In the genomic region with DNA sequence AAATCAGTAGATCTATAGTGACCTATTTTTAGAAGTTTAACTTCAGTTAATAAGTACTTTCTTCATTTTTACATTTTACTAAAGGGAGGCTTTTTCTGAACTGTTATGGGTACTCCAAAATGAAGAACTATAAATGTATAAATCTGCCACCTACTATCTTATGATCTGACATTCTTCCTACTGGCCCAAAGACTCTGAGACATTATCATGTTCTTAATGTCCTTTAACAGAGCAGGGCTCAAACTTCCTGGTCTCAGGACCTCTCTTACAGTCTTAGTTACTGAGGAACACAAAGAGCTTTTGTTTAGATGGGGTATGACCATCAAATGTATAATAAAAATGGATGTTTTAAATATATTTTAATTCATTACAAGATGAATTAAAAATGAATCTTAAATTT, we compare ENCODE assay signal across 18 cellular contexts. TPM values are rescaled to one million over a fixed set of nuclear protein-coding genes. Genes with fewer than 3 reads are reported as not detected.
DNase-seq lines count a peak whose midpoint lies in the region; ATAC-seq, FAIRE-seq and TF ChIP-seq lines count a peak whose summit lies in the region.
"Had no signal": no experiment of that assay in that cellular context is flagged by ENCODE, and none has a peak within 500 bp of the region (broad histone marks: within the 10 kb centered on the region; RNA-seq: fewer than 3 reads in every experiment).

No MANE protein-coding gene starts in this region.

- no peaks in the 10 kb centered on the region for H3K9me2 ChIP-seq in GM23338 (ENCODE audit: insufficient read depth)

- POLR2A ChIA-PET in GM12878 (lab: Charles Lee) = no interaction called here

- SMC1A ChIA-PET in GM12878 (lab: Charles Lee; ENCODE audit: uncharacterized antibody, unreplicated experiment) = interaction anchor here (2.0 kb wide), 1 partner anchor 34 kb away, joined by 5 read pairs; no protein-coding TSS in a partner anchor

- no peak for FAIRE-seq in GM12878 (lab: Jason Lieb, UNC)
- FAIRE-seq in GM12892 (lab: Jason Lieb, UNC) = no peak
- FAIRE-seq: HepG2, HTR-8/SVneo had no signal

- H3K4me1 Mint-ChIP-seq in mesothelial cell of epicardium = peaks cover 33% of the 10 kb centered on the region
- peaks cover 15% of the 10 kb centered on the region for H3K4me1 Mint-ChIP-seq in GM23338

- H3F3A ChIP-seq in GM23338 (replicated peaks; ENCODE audit: low read depth) = no peaks in the 10 kb centered on the region

- no peak overlapping the region for H3K9ac ChIP-seq in GM12878 (ENCODE audit: control insufficient read depth, insufficient read depth, low read length)
- H3K9ac ChIP-seq: BLaER1 treated with 17β-estradiol and CSF1 and Interleukin-3, amounts not matched to agents 10 nM and 100 nM had no signal

- ATAC-seq in GM12878 (peak; percentile 45), GM23338 (no peak)
- ATAC-seq: HepG2 had no signal

- CTCF ChIA-PET in GM12878 (lab: Yijun Ruan, JAX) = no interaction called here

- H2AFZ ChIP-seq in GM12878 (ENCODE audit: control insufficient read depth, low read depth, low read length) (no peak overlapping the region), GM23338 (no peak overlapping the region)

- H3K27me3 Mint-ChIP-seq in mesothelial cell of epicardium (ENCODE audit: low read depth) = no peaks in the 10 kb centered on the region
- H3K27me3 Mint-ChIP-seq in GM23338 (ENCODE audit: insufficient read depth, low read depth, poor library complexity) = peaks cover 3% of the 10 kb centered on the region
- H3K27me3 Mint-ChIP-seq: CD4-positive, CD25-positive, alpha-beta regulatory T cell had no signal

- no peak for TF ChIP-seq EP300 in GM12878 (IDR thresholded peaks at IDR 0.05; ENCODE audit: borderline replicate concordance in 1 of 2, control insufficient read depth in 1 of 2, low read depth in 2 of 2, low read length in 2 of 2)

- H3K4me1 ChIP-seq in cardiac muscle cell (ENCODE audit: low read depth) = peaks cover 6% of the 10 kb centered on the region
- H3K4me1 ChIP-seq in GM12878 (ENCODE audit: control insufficient read depth, insufficient read depth, low read length) = no peaks in the 10 kb centered on the region
- H3K4me1 ChIP-seq in GM23338 (ENCODE audit: insufficient read depth) = 0 out of 2 replicates have a peak, but pooled peaks cover 6% of the 10 kb centered on the region

- in situ Hi-C loops in SK-MEL-5 (cut with HindIII; ENCODE audit: low pct_unique_long_range_greater_than_20kb, low sequenced_read_pairs) = no loop called here
- in situ Hi-C loops in GM12878 (cut with MboI) = no loop called here

- no peak for TF ChIP-seq CTCF in cardiac muscle cell (IDR thresholded peaks at IDR 0.05; ENCODE audit: low read depth, low read length)
- no peak for TF ChIP-seq CTCF in GM12878 (IDR thresholded peaks at IDR 0.05 in 2 of 3, conservative IDR thresholded peaks at IDR 0.05 in 1 of 3; ENCODE audit: control insufficient read depth in 2 of 3, extremely low read depth in 1 of 3, insufficient read depth in 1 of 3, low read depth in 3 of 3, low read length in 3 of 3)
- no peak for TF ChIP-seq CTCF in mesothelial cell of epicardium (IDR thresholded peaks at IDR 0.05; ENCODE audit: unreplicated experiment)
- no peak for TF ChIP-seq CTCF in GM23338 (conservative IDR thresholded peaks at IDR 0.05; ENCODE audit: low read depth in 2 of 2)

- H3K4me3 ChIP-seq in cardiac muscle cell = no peak overlapping the region
- no peak overlapping the region for H3K4me3 ChIP-seq in GM12878
- no peak overlapping the region for H3K4me3 ChIP-seq in GM23338
- H3K4me3 ChIP-seq: BLaER1 treated with 17β-estradiol and CSF1 and Interleukin-3, amounts not matched to agents 10 nM and 100 nM had no signal

- TF ChIP-seq RAD21 in GM12878 (IDR thresholded peaks at IDR 0.05; ENCODE audit: insufficient read depth, low read depth, low read length) = no peak

- peak overlapping the region; percentile 15 for H3K27ac Mint-ChIP-seq in mesothelial cell of epicardium
- H3K27ac Mint-ChIP-seq in GM23338 = no peak overlapping the region
- H3K27ac Mint-ChIP-seq: HFFc6 had no signal

- no TSS peak for BruUV-seq in GM12878 (replicated peaks; lab: Mats Ljungman, UMichigan)

- H3K27ac ChIP-seq in cardiac muscle cell = peak overlapping the region; percentile 29
- H3K27ac ChIP-seq in GM12878 (ENCODE audit: control insufficient read depth, insufficient read depth) = no peak overlapping the region
- no peak overlapping the region for H3K27ac ChIP-seq in GM23338 (ENCODE audit: low read depth)
- H3K27ac ChIP-seq: BLaER1 treated with 17β-estradiol and CSF1 and Interleukin-3, amounts not matched to agents 10 nM and 100 nM had no signal

- H3K9me3 Mint-ChIP-seq in mesothelial cell of epicardium (peaks cover 13% of the 10 kb centered on the region), GM23338 (no peaks in the 10 kb centered on the region)
- H3K9me3 Mint-ChIP-seq: CD4-positive, CD25-positive, alpha-beta regulatory T cell; HFFc6 had no signal

- H3K27me3 ChIP-seq in cardiac muscle cell (no peaks in the 10 kb centered on the region), GM12878 (replicated peaks in 1 of 2; ENCODE audit: control insufficient read depth in 2 of 2, insufficient read depth in 2 of 2, low read length in 1 of 2) (no peaks in the 10 kb centered on the region), GM23338 (ENCODE audit: insufficient read depth) (no peaks in the 10 kb centered on the region)
- H3K27me3 ChIP-seq: BLaER1 treated with 17β-estradiol and CSF1 and Interleukin-3, amounts not matched to agents 10 nM and 100 nM had no signal

- intact Hi-C loops in cardiac septum (cut with DNase I) = no loop called here
- intact Hi-C loops in GM12878 (cut with micrococcal nuclease; ENCODE audit: unreplicated experiment) = no loop called here

- DNase-seq in cardiac muscle cell (ENCODE audit: low read depth in 1 of 2, low spot score in 1 of 2) (no peak), cardiac septum (ENCODE audit: low spot score) (no peak), SK-MEL-5 (ENCODE audit: low read depth, low spot score) (peak; percentile 67), GM12878 (ENCODE audit: low read depth, low spot score) (no peak), mesothelial cell of epicardium (ENCODE audit: low spot score in 2 of 2, unreplicated experiment in 2 of 2) (no peak), GM12892 (ENCODE audit: insufficient read length) (no peak), SIG-M5 treated with dmso at 0.1 percent for 504 hours (lab: John Stamatoyannopoulos, UW; ENCODE audit: unreplicated experiment) (no peak), GM23338 (ENCODE audit: low spot score) (no peak)
- DNase-seq: 8988T; AML-193; CD4-positive, CD25-positive, alpha-beta regulatory T cell; DMS53; GF-D8; HCEC 1CT; HFFc6 had no signal

- H3K9me3 ChIP-seq in cardiac muscle cell (ENCODE audit: low read depth) = no peaks in the 10 kb centered on the region
- H3K9me3 ChIP-seq in GM12878 (replicated peaks; ENCODE audit: control insufficient read depth, insufficient read depth, low read length) = no peaks in the 10 kb centered on the region; the same call in 2 of the 3 replicates

- H3K36me3 ChIP-seq in cardiac muscle cell (peaks cover 6% of the 10 kb centered on the region), GM12878 (ENCODE audit: control insufficient read depth in 2 of 2, insufficient read depth in 2 of 2, low read length in 1 of 2) (peaks cover 0 to 4% of the 10 kb centered on the region in 2 experiments; a peak in 1 of 4 replicates), GM23338 (ENCODE audit: insufficient read depth) (no peaks in the 10 kb centered on the region)

- RAD21 ChIA-PET in GM12878 (lab: Charles Lee; ENCODE audit: unreplicated experiment) = no interaction called here

- H3K4me3 Mint-ChIP-seq in mesothelial cell of epicardium (no peak overlapping the region), GM23338 (no peak overlapping the region)
- H3K4me3 Mint-ChIP-seq: HFFc6 had no signal

- TF ChIP-seq POLR2A in GM12878 (IDR thresholded peaks at IDR 0.05; ENCODE audit: low read depth, low read length) = no peak
- TF ChIP-seq POLR2A in GM12892 (IDR thresholded peaks at IDR 0.05; ENCODE audit: low read depth, low read length) = no peak

- peaks cover 23% of the 10 kb centered on the region for H3K36me3 Mint-ChIP-seq in mesothelial cell of epicardium
- peaks cover 17% of the 10 kb centered on the region for H3K36me3 Mint-ChIP-seq in GM23338 (ENCODE audit: low read depth)

- no peak overlapping the region for H3K4me2 ChIP-seq in GM12878 (ENCODE audit: control insufficient read depth, insufficient read depth)
- H3K4me2 ChIP-seq in GM23338 = no peak overlapping the region

- no peaks in the 10 kb centered on the region for H4K20me1 ChIP-seq in GM12878 (ENCODE audit: control insufficient read depth, insufficient read depth)
- H4K20me1 ChIP-seq in GM23338 (replicated peaks; ENCODE audit: insufficient read depth) = peaks cover 54% of the 10 kb centered on the region

- H3K79me2 ChIP-seq in GM12878 (ENCODE audit: control insufficient read depth, insufficient read depth, low read length) (peaks cover 76% of the 10 kb centered on the region), GM23338 (replicated peaks; ENCODE audit: insufficient read depth) (peaks cover 99% of the 10 kb centered on the region)

RNA-seq across cellular contexts. Expression of a gene that starts 8.9 kb away (rescaled TPM):
- total RNA-seq in cardiac muscle cell (28.8 and 40.8 TPM in 2 replicates), cardiac septum (23.4 TPM), GM12878 (2014; rRNA removed) (27.7 and 40.3 TPM in 2 replicates), GM12878 (2014; rRNA removed; fragmentation: Illumina TruSeq; extraction: Trizol) (28.2 and 36.1 TPM in 2 replicates), GM12878 (2021) (24.9 and 28.7 TPM in 2 replicates), mesothelial cell of epicardium (66.9 to 72.3 TPM (median 71.3 TPM) in 3 replicates)
- polyA plus RNA-seq in cardiac muscle cell (32.2 and 44.3 TPM in 2 replicates), GM12878 (2011; rRNA removed) (32.7 and 35.6 TPM in 2 replicates), GM12878 (2014; fragmentation: Illumina TruSeq; extraction: Trizol) (27.3 and 36.5 TPM in 2 replicates), GM12878 (2014; fragmentation: Nextera tagmentation; extraction: Ambion mirVana) (10 to 100 TPM in 1 of 2 experiments, 1 to 10 TPM in 1; 9.0 to 10.6 TPM), GM12878 (2014; rRNA removed) (16.8 and 23.4 TPM in 2 replicates), GM12878 (2016; fragmentation: Nextera tagmentation; extraction: Ambion mirVana) (10 to 100 TPM; 12.8 to 16.6 TPM), GM23338 (2016; fragmentation: Nextera tagmentation; extraction: Ambion mirVana) (48.8 and 50.3 TPM in 2 replicates)
- 34.7 and 38.8 TPM in 2 replicates for total RNA-seq in SK-MEL-5 (2014; rRNA removed; shearing (Covaris generic))
- 21.3 and 30.3 TPM in 2 replicates for polyA plus RNA-seq in SK-MEL-5 (2015; cell fraction: cytosol; rRNA removed)
- 54.8 and 56.4 TPM in 2 replicates for polyA plus RNA-seq in SK-MEL-5 (2015; cell fraction: nucleus; rRNA removed)
- total RNA-seq in GM12878 (2013; cell fraction: nucleolus; rRNA removed) = 126 and 127 TPM in 2 replicates
- 9.1 TPM for polyA plus RNA-seq in GM12878 (2011; ENCODE audit: low read depth)
- 13.5 and 14.4 TPM in 2 replicates for polyA plus RNA-seq in GM12878 (2011; cell fraction: cytosol; rRNA removed)
- polyA plus RNA-seq in GM12878 (2011; cell fraction: nucleus; rRNA removed) = 24.8 and 28.0 TPM in 2 replicates
- polyA plus RNA-seq in GM12878 (2012) = 12.0 and 13.0 TPM in 2 replicates
- 34.2 and 48.7 TPM in 2 replicates for polyA minus RNA-seq in GM12878 (2011; rRNA and poly(A)+ RNA removed)
- 15.1 and 23.7 TPM in 2 replicates for polyA minus RNA-seq in GM12878 (2011; cell fraction: cytosol; rRNA and poly(A)+ RNA removed)
- 25.6 and 41.3 TPM in 2 replicates for polyA minus RNA-seq in GM12878 (2011; cell fraction: nucleus; rRNA and poly(A)+ RNA removed)
- 18.6 TPM for polyA plus RNA-seq in GM12892 (2012; ENCODE audit: missing spikeins)
- 46.6 and 51.1 TPM in 2 replicates for total RNA-seq in GM23338 (2014; rRNA removed; shearing (Covaris generic))
